10 cellular contexts compared by ENCODE assay signal in the genomic region with DNA sequence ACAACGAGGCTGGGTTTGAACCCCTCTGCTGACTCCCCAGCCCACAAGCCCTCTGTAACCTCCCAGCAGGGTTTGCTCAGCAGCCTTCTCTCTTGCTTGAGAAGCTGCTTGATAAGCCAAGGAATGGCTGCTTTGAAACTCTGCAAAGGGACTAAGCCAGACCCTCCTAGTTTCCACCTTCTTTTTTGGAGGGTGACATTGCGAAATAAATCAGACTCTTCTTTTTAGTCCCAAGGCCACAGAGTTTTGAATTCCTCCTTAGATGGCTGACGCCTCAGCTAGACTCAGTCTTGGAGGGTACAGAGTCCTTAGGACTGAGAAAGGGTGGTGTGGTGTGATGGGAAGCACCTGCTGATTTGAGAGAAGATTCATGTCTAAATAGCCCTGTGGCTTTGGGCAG. TPM values are rescaled to one million over a fixed set of nuclear protein-coding genes. Genes with fewer than 3 reads are reported as not detected.
"Had no signal": no experiment of that assay in that cellular context is flagged by ENCODE, and none has a peak within 500 bp of the region (broad histone marks: within the 10 kb centered on the region; RNA-seq: fewer than 3 reads in every experiment).

No MANE protein-coding gene starts in this region.

- H3K9me3 ChIP-seq: HAP-1 had no signal

- H3K4me2 ChIP-seq: GM23338, KMS-11 had no signal

- DNase-seq: H7, HFFc6, KBM-7 had no signal

- H3K4me3 ChIP-seq: GM23338, HAP-1 had no signal

- FAIRE-seq: HTR-8/SVneo had no signal

- H2AFZ ChIP-seq: GM23338 had no signal

- ATAC-seq: GM23338, HCT116 had no signal

- H3K36me3 ChIP-seq: HAP-1 had no signal

- H3K9ac ChIP-seq: KMS-11 had no signal

- H3K27ac ChIP-seq: KMS-11 had no signal

- H3K4me1 ChIP-seq: HAP-1 had no signal

RNA-seq across cellular contexts. Expression of gene TGM4, which starts 1.2 kb away (rescaled TPM):
- total RNA-seq: GM23338, H4, H7, HFFc6, HT-29 had no signal
- polyA plus RNA-seq: GM23338 had no signal
